Comparison of ENCODE assay signal across 1 cellular context in genomic region chr3:97764186-97765055, GRCh38.
TF ChIP-seq lines count a peak whose summit lies in the region.

ARL6 (plus strand) TSS chr3:97764758; CDS start chr3:97768108, 3,350 bp downstream.

TF ChIP-seq in HepG2, 621 proteins besides CTCF, POLR2A, EP300 and RAD21 (continued from another document and continues in another):
- TF ChIP-seq MTF1 (CRISPR knock-in tag; IDR thresholded peaks at IDR 0.05) = no peak
- 0 out of 2 replicates have a peak, but pooled peaks have one; percentile 13 for TF ChIP-seq SSRP1 (CRISPR knock-in tag; IDR thresholded peaks at IDR 0.05)
- no peak for TF ChIP-seq SMARCC2 (IDR thresholded peaks at IDR 0.05)
- TF ChIP-seq BORCS8-MEF2B (CRISPR knock-in tag; IDR thresholded peaks at IDR 0.05) = peak; percentile 70
- TF ChIP-seq HMGXB4 (CRISPR knock-in tag; IDR thresholded peaks at IDR 0.05; ENCODE audit: borderline replicate concordance in 1 of 2, low read depth in 1 of 2) = peak; percentile 46 to 68
- TF ChIP-seq ZNF512B (CRISPR knock-in tag; IDR thresholded peaks at IDR 0.05; ENCODE audit: borderline replicate concordance) = no peak
- TF ChIP-seq SKI (IDR thresholded peaks at IDR 0.05; ENCODE audit: partially characterized antibody) = no peak
- no peak for TF ChIP-seq E2F5 (CRISPR knock-in tag; conservative IDR thresholded peaks at IDR 0.05)
- TF ChIP-seq GMEB2 (CRISPR knock-in tag; IDR thresholded peaks at IDR 0.05; ENCODE audit: low read depth) = no peak
- no peak for TF ChIP-seq MAFG (CRISPR knock-in tag; IDR thresholded peaks at IDR 0.05)
- no peak for TF ChIP-seq ZFP36L2 (CRISPR knock-in tag; IDR thresholded peaks at IDR 0.05)
- no peak; the same call in 1 of the 2 replicates for TF ChIP-seq RXRA (CRISPR knock-in tag; IDR thresholded peaks at IDR 0.05)
- no peak for TF ChIP-seq ZNF576 (CRISPR knock-in tag; IDR thresholded peaks at IDR 0.05)
- TF ChIP-seq ZNF7 (CRISPR knock-in tag; IDR thresholded peaks at IDR 0.05) = no peak
- TF ChIP-seq TCF12 (IDR thresholded peaks at IDR 0.05) = no peak
- TF ChIP-seq TCF12 (CRISPR knock-in tag; IDR thresholded peaks at IDR 0.05) = no peak
- TF ChIP-seq ZNF33A (CRISPR knock-in tag; IDR thresholded peaks at IDR 0.05; ENCODE audit: borderline replicate concordance) = peak; percentile 89; the same call in 1 of the 2 replicates
- TF ChIP-seq ZNF792 (CRISPR knock-in tag; IDR thresholded peaks at IDR 0.05) = 0 out of 2 replicates have a peak, but pooled peaks have one; percentile 25
- TF ChIP-seq ZNF431 (CRISPR knock-in tag; IDR thresholded peaks at IDR 0.05; ENCODE audit: borderline replicate concordance, low read depth) = no peak
- no peak for TF ChIP-seq ZNF501 (CRISPR knock-in tag; IDR thresholded peaks at IDR 0.05)
- no peak for TF ChIP-seq STAG1 (CRISPR knock-in tag; IDR thresholded peaks at IDR 0.05)
- no peak for TF ChIP-seq SNAPC5 (CRISPR knock-in tag; IDR thresholded peaks at IDR 0.05; ENCODE audit: borderline replicate concordance)
- TF ChIP-seq ZKSCAN1 (IDR thresholded peaks at IDR 0.05; ENCODE audit: low read length) = no peak
- no peak for TF ChIP-seq ZBTB8A (CRISPR knock-in tag; IDR thresholded peaks at IDR 0.05; ENCODE audit: borderline replicate concordance, low read depth)
- peak; percentile 75 for TF ChIP-seq HCFC1 (IDR thresholded peaks at IDR 0.05; ENCODE audit: low read depth, low read length)
- TF ChIP-seq ZNF337 (CRISPR knock-in tag; IDR thresholded peaks at IDR 0.05; ENCODE audit: borderline replicate concordance, low read depth) = no peak
- no peak for TF ChIP-seq CAMTA2 (CRISPR knock-in tag; IDR thresholded peaks at IDR 0.05; ENCODE audit: borderline replicate concordance)
- TF ChIP-seq ZEB1 (IDR thresholded peaks at IDR 0.05; ENCODE audit: insufficient replicate concordance, low read depth) = no peak
- TF ChIP-seq HNRNPK (IDR thresholded peaks at IDR 0.05; ENCODE audit: low read depth, low read length, poor library complexity, severe bottlenecking) = no peak
- TF ChIP-seq RNF2 (conservative IDR thresholded peaks at IDR 0.05; ENCODE audit: low read depth) = no peak
- peak; percentile 91 for TF ChIP-seq ARID4A (CRISPR knock-in tag; IDR thresholded peaks at IDR 0.05; ENCODE audit: borderline replicate concordance)
- peak; percentile 88 for TF ChIP-seq ELF1 (CRISPR knock-in tag; IDR thresholded peaks at IDR 0.05)
- no peak for TF ChIP-seq FOXK1 (CRISPR knock-in tag; IDR thresholded peaks at IDR 0.05; ENCODE audit: borderline replicate concordance, low read depth)
- TF ChIP-seq NONO (IDR thresholded peaks at IDR 0.05) = no peak
- TF ChIP-seq NONO (CRISPR knock-in tag; conservative IDR thresholded peaks at IDR 0.05) = no peak
- peak; percentile 68; the same call in 1 of the 2 replicates for TF ChIP-seq AHDC1 (CRISPR knock-in tag; IDR thresholded peaks at IDR 0.05; ENCODE audit: borderline replicate concordance)
- TF ChIP-seq THAP9 (CRISPR knock-in tag; IDR thresholded peaks at IDR 0.05; ENCODE audit: borderline replicate concordance) = peak; percentile 57; the same call in 1 of the 2 replicates
- TF ChIP-seq IRX3 (CRISPR knock-in tag; IDR thresholded peaks at IDR 0.05; ENCODE audit: borderline replicate concordance, low read depth) = no peak
- no peak for TF ChIP-seq ATRX (CRISPR knock-in tag; IDR thresholded peaks at IDR 0.05; ENCODE audit: borderline replicate concordance)
- peak; percentile 71; the same call in 1 of the 2 replicates for TF ChIP-seq ZNF580 (CRISPR knock-in tag; IDR thresholded peaks at IDR 0.05; ENCODE audit: borderline replicate concordance, low read depth)
- TF ChIP-seq PAX8 (CRISPR knock-in tag; IDR thresholded peaks at IDR 0.05; ENCODE audit: borderline replicate concordance) = no peak
- no peak for TF ChIP-seq ZNF264 (CRISPR knock-in tag; IDR thresholded peaks at IDR 0.05)
- no peak for TF ChIP-seq NR3C1 (CRISPR knock-in tag; IDR thresholded peaks at IDR 0.05)
